ENCODE assay signal across 15 cellular contexts in the genomic region with DNA sequence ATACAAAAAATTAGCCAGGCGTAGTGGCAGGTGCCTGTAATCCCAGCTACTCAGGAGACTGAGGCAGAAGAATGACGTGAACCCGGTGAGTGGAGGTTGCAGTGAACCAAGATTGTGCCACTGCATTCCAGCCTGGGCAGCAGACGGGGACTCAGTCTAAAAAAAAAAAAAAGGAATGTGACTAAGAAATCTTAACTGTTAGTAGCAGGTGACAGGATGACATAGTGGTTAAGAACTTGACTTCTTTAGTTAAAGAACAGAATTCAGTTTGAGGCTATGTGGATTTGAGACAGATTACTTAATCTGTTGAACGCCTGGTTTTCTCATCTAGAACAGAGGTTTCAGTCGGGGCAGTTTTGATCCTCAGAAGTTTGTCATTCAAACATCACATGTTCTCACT.
"Had no signal": no experiment of that assay in that cellular context is flagged by ENCODE, and none has a peak within 500 bp of the region (broad histone marks: within the 10 kb centered on the region; RNA-seq: fewer than 3 reads in every experiment).

No MANE protein-coding gene starts in this region.

- H3K27ac Mint-ChIP-seq: activated B cell treated with CpG ODN at 0.5 μM for 24 hours; activated CD4-positive, alpha-beta T cell treated with anti-CD3 and anti-CD28 coated beads, Interleukin-2, amount 10 ng/mL, durations not matched to agents 7 days and 5 days; activated naive CD8-positive, alpha-beta T cell treated with anti-CD3 and anti-CD28 coated beads, Interleukin-2, amount 10 ng/mL, durations not matched to agents 7 days and 5 days; dendritic cell treated with granulocyte-macrophage colony-stimulating factor and Interleukin-4, amounts not matched to agents 40 ng/mL and 50 ng/mL, for 4 days had no signal

- H3K4me3 Mint-ChIP-seq: activated CD4-positive, alpha-beta T cell treated with anti-CD3 and anti-CD28 coated beads, Interleukin-2, amount 10 ng/mL, durations not matched to agents 7 days and 5 days; activated naive CD8-positive, alpha-beta T cell treated with anti-CD3 and anti-CD28 coated beads, Interleukin-2, amount 10 ng/mL, durations not matched to agents 7 days and 5 days; dendritic cell treated with granulocyte-macrophage colony-stimulating factor and Interleukin-4, amounts not matched to agents 40 ng/mL and 50 ng/mL, for 4 days had no signal

- H3K9ac ChIP-seq: parathyroid adenoma had no signal

- H3K4me3 ChIP-seq: sigmoid colon had no signal

- DNase-seq: activated B cell treated with CpG ODN at 0.5 μM for 24 hours; activated CD4-positive, alpha-beta T cell treated with anti-CD3 and anti-CD28 coated beads, Interleukin-2, amount 10 ng/mL, durations not matched to agents 7 days and 5 days; activated CD8-positive, alpha-beta memory T cell treated with anti-CD3 and anti-CD28 coated beads for 24 hours; activated effector memory CD4-positive, alpha-beta T cell treated with anti-CD3 and anti-CD28 coated beads, Interleukin-2, amount 50 U/mL, for 16 hours; activated naive CD8-positive, alpha-beta T cell treated with anti-CD3 and anti-CD28 coated beads, Interleukin-2, amount 10 ng/mL, durations not matched to agents 7 days and 5 days; anterior cingulate cortex; cerebellar nuclear complex; effector memory CD4-positive, alpha-beta T cell; foreskin keratinocyte; sigmoid colon; stimulated activated CD4-positive, alpha-beta T cell treated with anti-CD3 and anti-CD28 coated beads, Interleukin-1b, Interleukin-23, amount 100 ng/mL, for 48 hours; SW 1271 had no signal

- H3K9me3 Mint-ChIP-seq: activated B cell treated with CpG ODN at 0.5 μM for 24 hours; activated naive CD8-positive, alpha-beta T cell treated with anti-CD3 and anti-CD28 coated beads, Interleukin-2, amount 10 ng/mL, durations not matched to agents 7 days and 5 days had no signal

- H3K27me3 Mint-ChIP-seq: activated B cell treated with CpG ODN at 0.5 μM for 24 hours; activated CD4-positive, alpha-beta T cell treated with anti-CD3 and anti-CD28 coated beads, Interleukin-2, amount 10 ng/mL, durations not matched to agents 7 days and 5 days; activated naive CD8-positive, alpha-beta T cell treated with anti-CD3 and anti-CD28 coated beads, Interleukin-2, amount 10 ng/mL, durations not matched to agents 7 days and 5 days; dendritic cell treated with granulocyte-macrophage colony-stimulating factor and Interleukin-4, amounts not matched to agents 40 ng/mL and 50 ng/mL, for 4 days had no signal

- H3K9me3 ChIP-seq: neutrophil, sigmoid colon had no signal

- H2AFZ ChIP-seq: parathyroid adenoma had no signal

- H3K27ac ChIP-seq: foreskin keratinocyte, neutrophil, parathyroid adenoma, sigmoid colon had no signal

- ATAC-seq: foreskin keratinocyte had no signal

- H3K27me3 ChIP-seq: foreskin keratinocyte, neutrophil, sigmoid colon had no signal
